In the genomic region with DNA sequence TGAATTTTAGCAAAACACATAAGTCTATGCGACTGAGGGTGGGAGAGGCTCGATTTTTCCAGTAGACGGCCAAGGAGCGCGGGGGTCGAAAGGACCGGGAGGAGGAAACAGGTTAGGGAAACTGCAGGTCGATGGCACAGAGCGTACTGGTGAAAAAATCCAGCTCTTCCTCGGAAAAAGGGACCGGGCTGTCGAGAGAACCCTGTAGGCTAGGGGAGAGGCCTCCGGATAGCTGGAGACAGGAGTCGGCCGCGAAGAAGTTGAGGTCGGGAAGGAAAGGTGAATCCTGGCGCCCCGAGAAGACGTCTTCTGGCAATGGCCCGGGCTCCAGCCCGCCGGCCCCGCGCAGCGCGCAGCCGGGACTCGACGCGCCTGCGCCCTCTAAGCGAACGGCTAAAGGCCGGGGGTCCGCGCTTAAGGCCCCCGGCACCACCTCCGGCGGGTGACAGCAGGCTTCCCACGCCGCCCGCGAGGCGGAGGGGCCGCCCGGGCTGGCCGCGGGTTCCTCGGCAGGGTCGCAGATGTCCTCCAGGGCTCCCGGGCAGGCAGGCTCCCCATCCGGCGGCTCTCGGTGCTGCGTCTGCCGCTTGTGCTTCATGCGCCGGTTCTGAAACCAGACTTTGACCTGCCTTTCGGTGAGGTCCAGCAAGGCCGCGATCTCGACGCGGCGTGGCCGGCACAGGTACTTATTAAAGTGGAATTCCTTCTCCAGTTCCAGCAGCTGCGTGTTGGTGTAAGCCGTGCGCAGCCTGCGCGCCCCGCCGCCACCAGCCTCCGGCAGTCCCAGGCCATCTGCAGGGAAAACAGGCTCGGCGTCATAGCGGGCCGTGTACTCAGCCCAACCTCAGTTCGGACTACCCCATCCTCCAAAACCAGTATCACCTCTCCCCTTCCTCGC, we compare ENCODE assay signal across 1 cellular context.
TF ChIP-seq lines count a peak whose summit lies in the region.

No MANE protein-coding gene starts in this region.

TF ChIP-seq in endothelial cell of umbilical vein, 7 proteins besides CTCF, POLR2A, EP300 and RAD21:
- no peak for TF ChIP-seq FOS (IDR thresholded peaks at IDR 0.05; ENCODE audit: borderline replicate concordance, insufficient read depth, low read length)
- peak; percentile 15 for TF ChIP-seq POLR2AphosphoS5 (IDR thresholded peaks at IDR 0.05; ENCODE audit: insufficient read depth, low read depth, low read length)
